ENCODE assay signal across 11 cellular contexts in genomic region chr11:129643031-129643721, GRCh38.
DNase-seq lines count a peak whose midpoint lies in the region; ATAC-seq and TF ChIP-seq lines count a peak whose summit lies in the region.
"Had no signal": no experiment of that assay in that cellular context is flagged by ENCODE, and none has a peak within 500 bp of the region (broad histone marks: within the 10 kb centered on the region; RNA-seq: fewer than 3 reads in every experiment).

No MANE protein-coding gene starts in this region.

- peak; percentile 43 for DNase-seq in stimulated activated CD4-positive, alpha-beta T cell treated with anti-CD3 and anti-CD28 coated beads, Interleukin-15, amount 100 ng/mL, for 24 hours
- no peak for DNase-seq in stimulated activated CD4-positive, alpha-beta T cell treated with anti-CD3 and anti-CD28 coated beads, Interleukin-4, amount 100 ng/mL, for 1 hour
- DNase-seq in RWPE2 (ENCODE audit: low spot score) (peak; percentile 83), esophagus squamous epithelium (lab: John Stamatoyannopoulos, UW) (no peak), upper lobe of left lung (peak in 1 of 2 donors; percentile 61), anterior cingulate cortex (lab: John Stamatoyannopoulos, UW) (no peak), HT-29 (ENCODE audit: low spot score) (no peak)
- DNase-seq: COR-L47; naive thymus-derived CD4-positive, alpha-beta T cell had no signal

- TF ChIP-seq CTCF in RWPE2 (IDR thresholded peaks at IDR 0.05; ENCODE audit: poor library complexity, severe bottlenecking) (no peak), esophagus squamous epithelium (IDR thresholded peaks at IDR 0.05) (no peak), upper lobe of left lung (IDR thresholded peaks at IDR 0.05) (no peak)

- H3K4me3 ChIP-seq in RWPE2 (ENCODE audit: severe bottlenecking) (no peak overlapping the region), esophagus squamous epithelium (no peak overlapping the region), upper lobe of left lung (no peak overlapping the region)
- H3K4me3 ChIP-seq: HAP-1 had no signal

- ATAC-seq in RWPE2 (ENCODE audit: low read depth) (peak; percentile 83), upper lobe of left lung (ENCODE audit: low FRiP score in 2 of 2) (peak; percentile 36 to 85), HG02642 (IDR thresholded peaks at IDR 0.05; ENCODE audit: poor library complexity, unreplicated experiment) (no peak)
- ATAC-seq: naive thymus-derived CD4-positive, alpha-beta T cell had no signal

- H3K4me1 ChIP-seq in RWPE2 (ENCODE audit: insufficient read depth, poor library complexity, severe bottlenecking): peaks cover 60% of the 10 kb centered on the region
- H3K4me1 ChIP-seq in esophagus squamous epithelium: peaks cover 4 to 72% (median 10%) of the 10 kb centered on the region in 3 donors
- H3K4me1 ChIP-seq in upper lobe of left lung: peaks cover 0 to 7% (median 0%) of the 10 kb centered on the region in 4 donors
- H3K4me1 ChIP-seq: HAP-1 had no signal

- 31 to 50% methylated on average over 5 to 6 of the region's 6 CpGs for WGBS in esophagus squamous epithelium, 2 donors
- WGBS in upper lobe of left lung, 2 donors: 52 to 66% methylated on average over 6 of the region's 6 CpGs

- intact Hi-C loops in esophagus squamous epithelium (cut with DNase I): no loop called here

- TF ChIP-seq EP300 in upper lobe of left lung (IDR thresholded peaks at IDR 0.05): peak in 1 of 4 donors; percentile 24

- H3K36me3 ChIP-seq in RWPE2 (ENCODE audit: low read depth): no peaks in the 10 kb centered on the region; the same call in 1 of the 2 replicates
- H3K36me3 ChIP-seq in esophagus squamous epithelium: no peaks in the 10 kb centered on the region
- H3K36me3 ChIP-seq in upper lobe of left lung: no peaks in the 10 kb centered on the region
- H3K36me3 ChIP-seq: HAP-1 had no signal

- TF ChIP-seq POLR2A in esophagus squamous epithelium (IDR thresholded peaks at IDR 0.05): no peak
- no peak for TF ChIP-seq POLR2A in upper lobe of left lung (IDR thresholded peaks at IDR 0.05)

- H3K9me3 ChIP-seq in RWPE2 (ENCODE audit: severe bottlenecking) (no peaks in the 10 kb centered on the region), esophagus squamous epithelium (no peaks in the 10 kb centered on the region), upper lobe of left lung (no peaks in the 10 kb centered on the region)
- H3K9me3 ChIP-seq: HAP-1 had no signal

- H3K27me3 ChIP-seq in RWPE2 (ENCODE audit: insufficient read depth, poor library complexity, severe bottlenecking): no peaks in the 10 kb centered on the region
- H3K27me3 ChIP-seq in esophagus squamous epithelium: no peaks in the 10 kb centered on the region
- H3K27me3 ChIP-seq in upper lobe of left lung: no peaks in the 10 kb centered on the region

- H3K27ac ChIP-seq in RWPE2 (ENCODE audit: poor library complexity, severe bottlenecking) (peak overlapping the region; percentile 97), esophagus squamous epithelium (peak overlapping the region; percentile 79 to 90 (median 85)), upper lobe of left lung (no peak overlapping the region)

Comparison
In these comparisons a context has a peak if more than half of its experiments do, and no peak if none do; other contexts are left out.
1. DNase-seq: peak in stimulated activated CD4-positive, alpha-beta T cell treated with anti-CD3 and anti-CD28 coated beads, Interleukin-15, amount 100 ng/mL, for 24 hours (single experiment) and RWPE2 (single experiment); none in stimulated activated CD4-positive, alpha-beta T cell treated with anti-CD3 and anti-CD28 coated beads, Interleukin-4, amount 100 ng/mL, for 1 hour (single experiment), esophagus squamous epithelium (single experiment), anterior cingulate cortex (0 of 58) and HT-29 (single experiment).
2. H3K27ac ChIP-seq: peak in RWPE2 (single experiment) and esophagus squamous epithelium (4 of 4); none in upper lobe of left lung (0 of 4).